ENCODE assay signal across 1 cellular context in the genomic region with DNA sequence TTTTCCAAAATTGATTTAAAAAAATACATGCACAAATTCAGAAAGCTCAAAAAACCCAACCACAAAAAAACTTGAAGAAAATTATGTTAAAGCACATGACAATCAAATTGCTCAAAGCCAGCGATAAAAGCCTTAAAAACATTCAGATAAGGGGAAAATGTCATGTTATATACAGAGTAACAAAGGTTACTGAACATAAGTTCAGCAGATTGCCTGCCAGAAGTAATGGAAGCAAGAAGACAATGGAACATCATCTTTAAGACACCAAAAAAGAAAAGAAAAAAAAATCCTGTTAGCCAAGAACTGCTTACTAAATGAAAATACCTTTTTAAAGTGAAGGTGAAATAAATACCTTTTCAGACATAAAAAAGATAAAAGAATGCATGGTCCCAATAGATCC.
TF ChIP-seq lines count a peak whose summit lies in the region.

No MANE protein-coding gene starts in this region.

TF ChIP-seq in HEK293, 187 proteins besides CTCF, POLR2A, EP300 and RAD21 (continued from another document):
- TF ChIP-seq INSM2 (tag by site-specific recombination; IDR thresholded peaks at IDR 0.05): no peak
- peak; percentile 88; the same call in 1 of the 2 replicates for TF ChIP-seq TRIM28 (IDR thresholded peaks at IDR 0.05; ENCODE audit: borderline replicate concordance, low read length)
- peak; percentile 76 for TF ChIP-seq SETDB1 (IDR thresholded peaks at IDR 0.05; ENCODE audit: insufficient read length, low read length)
- no peak for TF ChIP-seq ZNF335 (tag by site-specific recombination; conservative IDR thresholded peaks at IDR 0.05)
- TF ChIP-seq, protein P1, sequence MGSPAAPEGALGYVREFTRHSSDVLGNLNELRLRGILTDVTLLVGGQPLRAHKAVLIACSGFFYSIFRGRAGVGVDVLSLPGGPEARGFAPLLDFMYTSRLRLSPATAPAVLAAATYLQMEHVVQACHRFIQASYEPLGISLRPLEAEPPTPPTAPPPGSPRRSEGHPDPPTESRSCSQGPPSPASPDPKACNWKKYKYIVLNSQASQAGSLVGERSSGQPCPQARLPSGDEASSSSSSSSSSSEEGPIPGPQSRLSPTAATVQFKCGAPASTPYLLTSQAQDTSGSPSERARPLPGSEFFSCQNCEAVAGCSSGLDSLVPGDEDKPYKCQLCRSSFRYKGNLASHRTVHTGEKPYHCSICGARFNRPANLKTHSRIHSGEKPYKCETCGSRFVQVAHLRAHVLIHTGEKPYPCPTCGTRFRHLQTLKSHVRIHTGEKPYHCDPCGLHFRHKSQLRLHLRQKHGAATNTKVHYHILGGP (tag by site-specific recombination; IDR thresholded peaks at IDR 0.05): no peak
- no peak for TF ChIP-seq ZNF585B (tag by site-specific recombination; IDR thresholded peaks at IDR 0.05)
